Comparison of ENCODE assay signal across 19 cellular contexts in the genomic region with DNA sequence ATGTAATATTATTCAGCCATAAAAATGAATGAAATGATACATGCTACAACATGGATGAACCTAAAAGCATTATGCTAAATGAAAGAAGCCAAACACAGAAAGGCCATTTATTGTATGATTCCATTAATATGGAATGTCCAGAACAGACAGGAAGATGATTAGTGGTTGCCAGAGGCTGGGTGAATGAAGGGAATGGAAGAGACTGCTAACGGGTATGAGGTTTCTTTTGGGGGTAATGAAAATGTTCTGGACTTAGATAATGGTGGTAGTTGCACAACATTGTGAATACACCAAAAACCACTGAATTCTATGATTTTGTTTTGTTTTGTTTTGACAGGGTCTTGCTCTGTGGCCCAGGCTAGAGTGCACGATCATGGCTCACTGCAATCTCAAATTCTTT.
DNase-seq lines count a peak whose midpoint lies in the region; TF ChIP-seq lines count a peak whose summit lies in the region.
"Had no signal": no experiment of that assay in that cellular context is flagged by ENCODE, and none has a peak within 500 bp of the region (broad histone marks: within the 10 kb centered on the region; RNA-seq: fewer than 3 reads in every experiment).

No MANE protein-coding gene starts in this region.

- H3K79me2 ChIP-seq in ACC112 (ENCODE audit: control insufficient read depth, insufficient read depth, low read length, unreplicated experiment), result peaks cover 90% of the 10 kb centered on the region

- H3K4me1 ChIP-seq in ACC112 (ENCODE audit: control insufficient read depth, insufficient read depth, low read length, unreplicated experiment) (peaks cover 30% of the 10 kb centered on the region), HEK293 (ENCODE audit: control insufficient read depth, insufficient read depth, low read length) (no peaks in the 10 kb centered on the region), suprapubic skin (peaks cover 7% of the 10 kb centered on the region)

- H3K27ac ChIP-seq in ACC112 (ENCODE audit: low read depth, low read length) (peak overlapping the region; percentile 4; the same call in 1 of the 2 replicates), HEK293 (ENCODE audit: extremely low read depth, low read depth, low read length) (no peak overlapping the region), suprapubic skin (no peak overlapping the region)
- H3K27ac ChIP-seq: A549, cardiac muscle cell, KMS-11, upper lobe of left lung had no signal

- H3K36me3 Mint-ChIP-seq in activated naive CD4-positive, alpha-beta T cell treated with anti-CD3 and anti-CD28 coated beads for 36 hours (ENCODE audit: low read depth), result peaks cover 6% of the 10 kb centered on the region

- H2AFZ ChIP-seq in ACC112 (ENCODE audit: low read length, unreplicated experiment), result no peak overlapping the region

- intact Hi-C loops in activated naive CD4-positive, alpha-beta T cell treated with anti-CD3 and anti-CD28 coated beads for 36 hours (cut with micrococcal nuclease), result no loop called here

- in situ Hi-C loops in astrocyte of the spinal cord (cut with HindIII; ENCODE audit: low sequenced_read_pairs), result no loop called here

- H3K9me3 Mint-ChIP-seq in activated naive CD4-positive, alpha-beta T cell treated with anti-CD3 and anti-CD28 coated beads for 36 hours, result no peaks in the 10 kb centered on the region
- H3K9me3 Mint-ChIP-seq: activated naive CD4-positive, alpha-beta T cell treated with anti-CD3 and anti-CD28 coated beads, Interleukin-2, amount 50 U/mL, for 24 hours had no signal

- H3K4me3 Mint-ChIP-seq in activated naive CD4-positive, alpha-beta T cell treated with anti-CD3 and anti-CD28 coated beads for 36 hours, result no peak overlapping the region
- H3K4me3 Mint-ChIP-seq: activated naive CD4-positive, alpha-beta T cell treated with anti-CD3 and anti-CD28 coated beads, Interleukin-2, amount 50 U/mL, for 24 hours had no signal

- H3K9me3 ChIP-seq in HEK293 (ENCODE audit: control insufficient read depth, insufficient read depth, low read depth, low read length), result no peaks in the 10 kb centered on the region
- H3K9me3 ChIP-seq in suprapubic skin, result no peaks in the 10 kb centered on the region
- H3K9me3 ChIP-seq: A549, upper lobe of left lung had no signal

- no peak overlapping the region for H3K27ac Mint-ChIP-seq in activated naive CD4-positive, alpha-beta T cell treated with anti-CD3 and anti-CD28 coated beads for 36 hours
- H3K27ac Mint-ChIP-seq: activated naive CD4-positive, alpha-beta T cell treated with anti-CD3 and anti-CD28 coated beads, Interleukin-2, amount 50 U/mL, for 24 hours had no signal

- DNase-seq in astrocyte of the spinal cord (ENCODE audit: low read depth, low spot score), result peak; percentile 23
- DNase-seq in foreskin fibroblast, result peak; percentile 43 to 63
- DNase-seq in NCI-H146 (lab: John Stamatoyannopoulos, UW), result no peak
- DNase-seq in suprapubic skin (ENCODE audit: low spot score in 2 of 2), result no peak
- DNase-seq in activated naive CD4-positive, alpha-beta T cell treated with anti-CD3 and anti-CD28 coated beads for 36 hours, result no peak
- no peak for DNase-seq in DMS 273 treated with DMSO at 0.1 percent for 48 hours (lab: John Stamatoyannopoulos, UW)
- DNase-seq: activated CD4-positive, alpha-beta T cell treated with anti-CD3 and anti-CD28 coated beads for 4 hours; GDM1; NCI-H446 treated with DMSO at 0.1 percent for 48 hours; nucleus accumbens; stimulated activated CD4-positive, alpha-beta T cell treated with anti-CD3 and anti-CD28 coated beads, Interleukin-4, amount 100 ng/mL, for 4 hours; T1000; upper lobe of left lung had no signal

- H3K4me1 Mint-ChIP-seq in activated naive CD4-positive, alpha-beta T cell treated with anti-CD3 and anti-CD28 coated beads for 36 hours (ENCODE audit: low read depth), result peaks cover 2% of the 10 kb centered on the region

- H3K4me3 ChIP-seq in ACC112 (ENCODE audit: low read depth, low read length) (no peak overlapping the region), HEK293 (ENCODE audit: low read depth, low read length) (no peak overlapping the region), astrocyte of the spinal cord (ENCODE audit: low read depth, low read length) (no peak overlapping the region), foreskin fibroblast (ENCODE audit: low read depth in 1 of 2, low read length in 2 of 2) (no peak overlapping the region), suprapubic skin (no peak overlapping the region)
- H3K4me3 ChIP-seq: A549, cardiac muscle cell, upper lobe of left lung had no signal

- TF ChIP-seq POLR2A in suprapubic skin (IDR thresholded peaks at IDR 0.05), result no peak

- no peak for TF ChIP-seq CTCF in HEK293 (tag by site-specific recombination; IDR thresholded peaks at IDR 0.05)
- no peak for TF ChIP-seq CTCF in astrocyte of the spinal cord (IDR thresholded peaks at IDR 0.05; ENCODE audit: low read depth, low read length)
- TF ChIP-seq CTCF in foreskin fibroblast (IDR thresholded peaks at IDR 0.05; ENCODE audit: low read depth, low read length), result no peak
- no peak for TF ChIP-seq CTCF in suprapubic skin (IDR thresholded peaks at IDR 0.05)

- POLR2A ChIA-PET in HEK293 (lab: Yijun Ruan, JAX), result interaction anchor here (0.8 kb wide), 1 partner anchor 116 kb away, joined by 5 read pairs; no protein-coding TSS in a partner anchor

- H3K27me3 ChIP-seq in ACC112 (ENCODE audit: insufficient read depth, low read length) (no peaks in the 10 kb centered on the region), suprapubic skin (no peaks in the 10 kb centered on the region)
- H3K27me3 ChIP-seq: cardiac muscle cell, upper lobe of left lung had no signal

- H3K36me3 ChIP-seq in ACC112 (ENCODE audit: insufficient read depth, low read length) (0 out of 2 replicates have a peak, but pooled peaks cover 6% of the 10 kb centered on the region), HEK293 (ENCODE audit: control insufficient read depth in 2 of 2, insufficient read depth in 1 of 2, low read length in 2 of 2) (no peaks in the 10 kb centered on the region), suprapubic skin (no peaks in the 10 kb centered on the region)
- H3K36me3 ChIP-seq: cardiac muscle cell had no signal

- CTCF ChIA-PET in HEK293 (lab: Yijun Ruan, JAX), result no interaction called here
- CTCF ChIA-PET in activated naive CD4-positive, alpha-beta T cell treated with anti-CD3 and anti-CD28 coated beads for 36 hours (lab: Charles Lee), result no interaction called here

- no peak for TF ChIP-seq EP300 in suprapubic skin (IDR thresholded peaks at IDR 0.05)

- 62% methylated on average over 2 of the region's 2 CpGs for WGBS in suprapubic skin

- no peaks in the 10 kb centered on the region for H3K27me3 Mint-ChIP-seq in activated naive CD4-positive, alpha-beta T cell treated with anti-CD3 and anti-CD28 coated beads for 36 hours (ENCODE audit: low read depth)
- H3K27me3 Mint-ChIP-seq: activated naive CD4-positive, alpha-beta T cell treated with anti-CD3 and anti-CD28 coated beads, Interleukin-2, amount 50 U/mL, for 24 hours had no signal

TF ChIP-seq in HEK293, 187 proteins besides CTCF, POLR2A, EP300 and RAD21:
- TF ChIP-seq, protein P1, sequence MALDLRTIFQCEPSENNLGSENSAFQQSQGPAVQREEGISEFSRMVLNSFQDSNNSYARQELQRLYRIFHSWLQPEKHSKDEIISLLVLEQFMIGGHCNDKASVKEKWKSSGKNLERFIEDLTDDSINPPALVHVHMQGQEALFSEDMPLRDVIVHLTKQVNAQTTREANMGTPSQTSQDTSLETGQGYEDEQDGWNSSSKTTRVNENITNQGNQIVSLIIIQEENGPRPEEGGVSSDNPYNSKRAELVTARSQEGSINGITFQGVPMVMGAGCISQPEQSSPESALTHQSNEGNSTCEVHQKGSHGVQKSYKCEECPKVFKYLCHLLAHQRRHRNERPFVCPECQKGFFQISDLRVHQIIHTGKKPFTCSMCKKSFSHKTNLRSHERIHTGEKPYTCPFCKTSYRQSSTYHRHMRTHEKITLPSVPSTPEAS (tag by site-specific recombination; IDR thresholded peaks at IDR 0.05), result no peak
- TF ChIP-seq ZNF394 (tag by site-specific recombination; IDR thresholded peaks at IDR 0.05; ENCODE audit: borderline replicate concordance), result no peak
- TF ChIP-seq SP7 (tag by site-specific recombination; IDR thresholded peaks at IDR 0.05), result no peak
- TF ChIP-seq ZNF600 (tag by site-specific recombination; IDR thresholded peaks at IDR 0.05), result peak; percentile 45
- no peak for TF ChIP-seq MYNN (tag by site-specific recombination; IDR thresholded peaks at IDR 0.05; ENCODE audit: borderline replicate concordance)
- TF ChIP-seq ZNF571 (tag by site-specific recombination; IDR thresholded peaks at IDR 0.05), result no peak
- TF ChIP-seq ZNF121 (tag by site-specific recombination; IDR thresholded peaks at IDR 0.05), result 0 out of 2 replicates have a peak, but pooled peaks have one; percentile 12

Comparison
In these comparisons a context has a peak if more than half of its experiments do, and no peak if none do; other contexts are left out.
1. DNase-seq: peak in astrocyte of the spinal cord (single experiment) and foreskin fibroblast (2 of 2); none in NCI-H146 (single experiment), suprapubic skin (0 of 2), activated naive CD4-positive, alpha-beta T cell treated with anti-CD3 and anti-CD28 coated beads for 36 hours (single experiment) and DMS 273 treated with DMSO at 0.1 percent for 48 hours (single experiment).